36 cellular contexts compared by ENCODE assay signal in the genomic region with DNA sequence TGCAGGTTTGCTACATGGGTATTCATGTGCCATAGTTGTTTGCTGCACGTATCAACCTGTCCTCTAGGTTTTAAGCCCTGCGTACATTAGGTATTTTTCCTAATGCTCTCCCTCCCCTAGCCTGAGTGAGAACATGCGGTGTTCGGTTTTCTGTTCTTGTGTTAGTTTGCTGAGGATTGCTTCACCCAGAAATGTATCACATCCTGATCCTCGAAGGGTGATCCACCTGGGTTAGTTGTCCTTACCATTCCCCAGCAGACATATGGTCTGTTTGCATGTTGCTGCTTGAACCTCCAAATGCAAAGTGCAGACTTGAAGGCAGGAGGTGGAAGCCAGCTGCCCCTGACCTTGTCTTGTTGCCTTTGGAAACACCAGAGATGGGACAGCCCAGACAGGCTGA.
"Had no signal": no experiment of that assay in that cellular context is flagged by ENCODE, and none has a peak within 500 bp of the region (broad histone marks: within the 10 kb centered on the region; RNA-seq: fewer than 3 reads in every experiment).

No MANE protein-coding gene starts in this region.

- H3K27ac ChIP-seq: adrenal gland, body of pancreas, brain microvascular endothelial cell, breast epithelium, cardiac muscle cell, VCaP had no signal

- H3K4me3 ChIP-seq: adrenal gland, body of pancreas, breast epithelium, cardiac muscle cell had no signal

- H3K27me3 ChIP-seq: adrenal gland, body of pancreas, brain microvascular endothelial cell, breast epithelium, cardiac muscle cell had no signal

- H3K9me3 ChIP-seq: adrenal gland, body of pancreas, breast epithelium had no signal

- H3K4me1 ChIP-seq: adrenal gland, body of pancreas, breast epithelium had no signal

- DNase-seq: activated B cell treated with CpG ODN at 0.5 μM for 24 hours; activated CD4-positive, alpha-beta memory T cell treated with anti-CD3 and anti-CD28 coated beads for 36 hours; activated CD4-positive, alpha-beta T cell treated with anti-CD3 and anti-CD28 coated beads for 4 hours; activated CD4-positive, alpha-beta T cell treated with anti-CD3 and anti-CD28 coated beads, Interleukin-2, amount 10 ng/mL, durations not matched to agents 24 days and 14 days; activated CD4-positive, alpha-beta T cell treated with anti-CD3 and anti-CD28 coated beads, Interleukin-2, amount 50 U/mL, for 1 hour; activated CD4-positive, alpha-beta T cell treated with anti-CD3 and anti-CD28 coated beads, Interleukin-2, amount 50 U/mL, for 4 hours; activated CD4-positive, CD25-positive, alpha-beta regulatory T cell treated with anti-CD3 and anti-CD28 coated beads, Interleukin-2, amount 50 U/mL, for 72 hours; activated CD8-positive, alpha-beta memory T cell treated with anti-CD3 and anti-CD28 coated beads, Interleukin-2, amount 50 U/mL, for 4 hours; activated CD8-positive, alpha-beta T cell treated with anti-CD3 and anti-CD28 coated beads for 36 hours; activated effector memory CD4-positive, alpha-beta T cell treated with anti-CD3 and anti-CD28 coated beads, Interleukin-2, amount 50 U/mL, for 16 hours; activated gamma-delta T cell treated with Interleukin-2 at 50 U/mL for 16 hours; activated naive CD4-positive, alpha-beta T cell; activated naive CD4-positive, alpha-beta T cell treated with anti-CD3 and anti-CD28 coated beads for 36 hours; activated naive CD4-positive, alpha-beta T cell treated with anti-CD3 and anti-CD28 coated beads, Interleukin-2, amount 50 U/mL, for 16 hours; activated naive CD8-positive, alpha-beta T cell treated with anti-CD3 and anti-CD28 coated beads for 36 hours; activated T-cell treated with anti-CD3 and anti-CD28 coated beads for 4 hours; activated T-cell treated with anti-CD3 and anti-CD28 coated beads, Interleukin-2, amount 50 U/mL, for 1 hour; activated T-cell treated with anti-CD3 and anti-CD28 coated beads, Interleukin-2, amount 50 U/mL, for 4 hours; activated T-cell treated with anti-CD3 and anti-CD28 coated beads, Interleukin-2, amount 50 U/mL, for 72 hours; adrenal gland; amniotic stem cell; aorta; body of pancreas; brain microvascular endothelial cell; caudate nucleus; cerebellar nuclear complex; T-helper 1 cell; T-helper 2 cell; T-helper 9 cell had no signal

- FAIRE-seq: astrocyte, TTC549 had no signal

- H3K36me3 ChIP-seq: adrenal gland, brain microvascular endothelial cell, breast epithelium, cardiac muscle cell had no signal

- ATAC-seq: activated CD8-positive, alpha-beta T cell treated with anti-CD3 and anti-CD28 coated beads for 36 hours; activated naive CD4-positive, alpha-beta T cell treated with anti-CD3 and anti-CD28 coated beads, Interleukin-2, amount 50 U/mL, for 72 hours; activated T-cell treated with anti-CD3 and anti-CD28 coated beads, Interleukin-2, amount 50 U/mL, for 4 hours; activated T-cell treated with anti-CD3 and anti-CD28 coated beads, Interleukin-2, amount 50 U/mL, for 72 hours; activated T-helper 17 cell treated with anti-CD3 and anti-CD28 coated beads, Interleukin-2, amount 50 U/mL, for 72 hours; body of pancreas had no signal
